ENCODE assay signal across 1 cellular context in genomic region chr2:223856584-223856983, GRCh38.
TF ChIP-seq lines count a peak whose summit lies in the region.

No MANE protein-coding gene starts in this region.

TF ChIP-seq in A549, 52 proteins besides CTCF, POLR2A, EP300 and RAD21 (continued from another document):
- no peak for TF ChIP-seq E2F6 (IDR thresholded peaks at IDR 0.05; ENCODE audit: borderline replicate concordance, low read depth)
- TF ChIP-seq CBX2 (IDR thresholded peaks at IDR 0.05; ENCODE audit: borderline replicate concordance, low read depth) = no peak
- no peak for TF ChIP-seq FOSL2 (IDR thresholded peaks at IDR 0.05)
- no peak for TF ChIP-seq FOSL2 (CRISPR knock-in tag; IDR thresholded peaks at IDR 0.05)
- no peak for TF ChIP-seq JUN (IDR thresholded peaks at IDR 0.05)
- TF ChIP-seq HDAC2 (IDR thresholded peaks at IDR 0.05) = no peak
